ENCODE assay signal across 14 cellular contexts in genomic region chr11:67195971-67196418, GRCh38.
DNase-seq lines count a peak whose midpoint lies in the region; ATAC-seq and TF ChIP-seq lines count a peak whose summit lies in the region.
"Had no signal": no experiment of that assay in that cellular context is flagged by ENCODE, and none has a peak within 500 bp of the region (broad histone marks: within the 10 kb centered on the region; RNA-seq: fewer than 3 reads in every experiment).

No MANE protein-coding gene starts in this region.

- DNase-seq in BJ (ENCODE audit: low read depth) (peak; percentile 89), HuH-7 (ENCODE audit: low spot score) (peak; percentile 60), WERI-Rb-1 (peak; percentile 47), mucosa of descending colon (peak in 1 of 3 donors; percentile 10)
- DNase-seq: activated CD4-positive, alpha-beta memory T cell treated with anti-CD3 and anti-CD28 coated beads, Interleukin-2, amount 10 ng/mL, durations not matched to agents 7 days and 5 days; COR-L47; NCI-H1930; SJCRH30 had no signal

- H3K4me1 ChIP-seq in mucosa of descending colon (ENCODE audit: low read depth) = peaks cover 10% of the 10 kb centered on the region
- H3K4me1 ChIP-seq: right atrium auricular region had no signal

- ATAC-seq in mucosa of descending colon (peak; percentile 93), HG03025 (IDR thresholded peaks at IDR 0.05; ENCODE audit: low FRiP score, unreplicated experiment) (no peak), HG02973 (IDR thresholded peaks at IDR 0.05; ENCODE audit: unreplicated experiment) (no peak), GM21515 (IDR thresholded peaks at IDR 0.05; ENCODE audit: unreplicated experiment) (no peak), HG03378 (IDR thresholded peaks at IDR 0.05; ENCODE audit: unreplicated experiment) (no peak)

- POLR2A ChIA-PET in BJ (lab: Charles Lee) = interaction anchor here (0.5 to 0.6 kb wide), 2 partner anchors 69 to 179 kb away, joined by 11 to 12 read pairs; no protein-coding TSS in a partner anchor

- H3K4me3 ChIP-seq in BJ (ENCODE audit: low read depth, low read length) (no peak overlapping the region), WERI-Rb-1 (ENCODE audit: low read depth, low read length) (no peak overlapping the region), mucosa of descending colon (no peak overlapping the region)
- H3K4me3 ChIP-seq: right atrium auricular region, SJCRH30 had no signal

- H3K9me3 ChIP-seq in WERI-Rb-1 (ENCODE audit: severe bottlenecking) = no peaks in the 10 kb centered on the region
- no peaks in the 10 kb centered on the region for H3K9me3 ChIP-seq in mucosa of descending colon
- H3K9me3 ChIP-seq: right atrium auricular region, SJCRH30 had no signal

- peak; percentile 25; the same call in 1 of the 2 replicates for TF ChIP-seq CTCF in BJ (IDR thresholded peaks at IDR 0.05; ENCODE audit: insufficient read depth, low read depth, low read length)
- peak; percentile 33; the same call in 1 of the 2 replicates for TF ChIP-seq CTCF in WERI-Rb-1 (IDR thresholded peaks at IDR 0.05; ENCODE audit: low read depth, low read length)
- TF ChIP-seq CTCF in mucosa of descending colon (IDR thresholded peaks at IDR 0.05) = no peak

- intact Hi-C loops in mucosa of descending colon (cut with DNase I, micrococcal nuclease) = no loop called here

- H3K36me3 ChIP-seq in BJ (ENCODE audit: control insufficient read depth, insufficient read depth, low read length) = peaks cover 5% of the 10 kb centered on the region; the same call in 1 of the 2 replicates
- peaks cover 28% of the 10 kb centered on the region for H3K36me3 ChIP-seq in WERI-Rb-1
- no peaks in the 10 kb centered on the region for H3K36me3 ChIP-seq in mucosa of descending colon (ENCODE audit: low read depth)

- no peaks in the 10 kb centered on the region for H3K27me3 ChIP-seq in BJ (ENCODE audit: control insufficient read depth, insufficient read depth, low read length)
- no peaks in the 10 kb centered on the region for H3K27me3 ChIP-seq in WERI-Rb-1 (ENCODE audit: insufficient read depth, low read depth, severe bottlenecking)
- H3K27me3 ChIP-seq: right atrium auricular region, SJCRH30 had no signal

- CTCF ChIA-PET in BJ (lab: Yijun Ruan, JAX) = interaction anchor here (0.8 kb wide), 3 partner anchors 23 to 483 kb away, joined by 3 to 5 read pairs (median 3); no protein-coding TSS in a partner anchor

- H3K27ac ChIP-seq in WERI-Rb-1 = no peak overlapping the region
- H3K27ac ChIP-seq: epithelial cell of prostate, right atrium auricular region, SJCRH30 had no signal
